12 cellular contexts compared by ENCODE assay signal in the genomic region with DNA sequence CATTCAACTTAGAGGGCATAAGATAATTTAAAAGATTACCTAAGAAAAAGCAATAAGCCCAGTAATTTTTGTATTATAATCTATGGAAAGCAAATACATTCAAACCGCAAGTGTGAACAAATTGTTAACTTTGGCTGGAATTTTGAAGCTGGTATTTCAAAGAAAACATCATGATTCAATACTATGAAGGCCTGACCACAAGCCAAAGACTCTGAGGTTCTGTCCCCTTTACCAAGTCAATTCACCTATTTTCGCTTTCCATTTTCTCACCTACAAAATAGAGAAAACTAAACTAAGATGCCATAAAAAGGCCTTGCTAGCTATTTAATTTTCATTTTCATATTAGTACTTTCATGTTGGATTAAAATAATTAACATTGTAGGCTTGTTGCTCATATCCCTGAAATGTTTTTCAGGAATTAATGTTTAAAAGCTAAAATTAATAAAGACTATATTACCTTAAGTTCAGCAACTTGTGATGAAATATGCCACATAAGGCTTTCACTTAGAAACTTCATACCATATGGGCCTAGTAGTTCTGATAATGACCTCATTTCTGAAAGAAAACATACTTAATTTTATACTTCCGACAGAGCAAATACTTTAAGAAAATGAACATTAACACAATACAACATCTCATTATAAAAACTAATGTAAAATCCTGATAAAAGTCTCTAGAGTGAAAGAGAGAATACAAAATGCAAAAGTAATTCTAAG.
A peak's percentile ranks its signal among the peaks of the same experiment; 100 is the strongest.
DNase-seq lines count a peak whose midpoint lies in the region; ATAC-seq lines count a peak whose summit lies in the region.
"Had no signal": no experiment of that assay in that cellular context is flagged by ENCODE, and none has a peak within 500 bp of the region (broad histone marks: within the 10 kb centered on the region; RNA-seq: fewer than 3 reads in every experiment).

No MANE protein-coding gene starts in this region.

- no peak overlapping the region for H2AFZ ChIP-seq in ACC112 (ENCODE audit: low read length, unreplicated experiment)
- no peak overlapping the region for H2AFZ ChIP-seq in GM23248

- peaks cover 2% of the 10 kb centered on the region for H3K79me2 ChIP-seq in ACC112 (ENCODE audit: control insufficient read depth, insufficient read depth, low read length, unreplicated experiment)
- H3K79me2 ChIP-seq in GM23248 (ENCODE audit: insufficient read depth) = peaks cover 24% of the 10 kb centered on the region

- H3K4me3 Mint-ChIP-seq in activated naive CD8-positive, alpha-beta T cell treated with anti-CD3 and anti-CD28 coated beads, Interleukin-2, amount 50 U/mL, for 24 hours = no peak overlapping the region
- H3K4me3 Mint-ChIP-seq: T-helper 2 cell treated with Interferon-gamma antibody and Interleukin-4, amounts not matched to agents 5 μg/mL and 100 μg/mL, for 36 hours had no signal

- peak overlapping the region; percentile 60 for H3K27ac ChIP-seq in ACC112 (ENCODE audit: low read depth, low read length)
- H3K27ac ChIP-seq in GM23248 = no peak overlapping the region; the same call in 1 of the 2 replicates
- H3K27ac ChIP-seq: upper lobe of left lung had no signal

- peaks cover 4% of the 10 kb centered on the region for H3K4me1 Mint-ChIP-seq in activated naive CD8-positive, alpha-beta T cell treated with anti-CD3 and anti-CD28 coated beads, Interleukin-2, amount 50 U/mL, for 24 hours

- H3K4me1 ChIP-seq in ACC112 (ENCODE audit: control insufficient read depth, insufficient read depth, low read length, unreplicated experiment) = peaks cover 46% of the 10 kb centered on the region
- H3K4me1 ChIP-seq in GM23248 (ENCODE audit: insufficient read depth) = no peaks in the 10 kb centered on the region

- DNase-seq in activated naive CD8-positive, alpha-beta T cell treated with anti-CD3 and anti-CD28 coated beads, Interleukin-2, amount 50 U/mL, for 24 hours = no peak
- DNase-seq in RKO (ENCODE audit: low spot score) = no peak
- no peak for DNase-seq in NCI-H1048 (lab: John Stamatoyannopoulos, UW)
- no peak for DNase-seq in GM23248
- no peak for DNase-seq in GOT3 (lab: John Stamatoyannopoulos, UW)
- DNase-seq: NCI-H187, posterior cingulate gyrus, upper lobe of left lung had no signal

- ATAC-seq in GM19351 (IDR thresholded peaks at IDR 0.05; ENCODE audit: unreplicated experiment) = peak; percentile 87
- ATAC-seq in HG02885 (IDR thresholded peaks at IDR 0.05; ENCODE audit: poor library complexity, unreplicated experiment) = peak; percentile 80
- peak; percentile 73 for ATAC-seq in activated naive CD8-positive, alpha-beta T cell treated with anti-CD3 and anti-CD28 coated beads, Interleukin-2, amount 50 U/mL, for 24 hours

- peaks cover 33% of the 10 kb centered on the region; the same call in 1 of the 2 replicates for H3F3A ChIP-seq in GM23248 (ENCODE audit: insufficient read depth)

- H3K36me3 ChIP-seq in ACC112 (ENCODE audit: insufficient read depth, low read length) (peaks cover 19% of the 10 kb centered on the region), GM23248 (ENCODE audit: low read depth) (peaks cover 58% of the 10 kb centered on the region)

- H3K4me2 ChIP-seq in GM23248 (ENCODE audit: unreplicated experiment) = no peak overlapping the region

- H3K36me3 Mint-ChIP-seq in activated naive CD8-positive, alpha-beta T cell treated with anti-CD3 and anti-CD28 coated beads, Interleukin-2, amount 50 U/mL, for 24 hours (ENCODE audit: low read depth) = no peaks in the 10 kb centered on the region

- H3K9me2 ChIP-seq in GM23248 (ENCODE audit: insufficient read depth) = no peaks in the 10 kb centered on the region

- no peaks in the 10 kb centered on the region for H3K9me3 Mint-ChIP-seq in activated naive CD8-positive, alpha-beta T cell treated with anti-CD3 and anti-CD28 coated beads, Interleukin-2, amount 50 U/mL, for 24 hours
- H3K9me3 Mint-ChIP-seq: T-helper 2 cell treated with Interferon-gamma antibody and Interleukin-4, amounts not matched to agents 5 μg/mL and 100 μg/mL, for 36 hours had no signal

- no peaks in the 10 kb centered on the region for H3K27me3 Mint-ChIP-seq in activated naive CD8-positive, alpha-beta T cell treated with anti-CD3 and anti-CD28 coated beads, Interleukin-2, amount 50 U/mL, for 24 hours

- H3K9ac ChIP-seq in GM23248 = no peak overlapping the region

- no peaks in the 10 kb centered on the region for H3K9me3 ChIP-seq in GM23248 (ENCODE audit: low read depth)
- H3K9me3 ChIP-seq: upper lobe of left lung had no signal

- WGBS in GM23248 (ENCODE audit: low coverage in 1 of 2, low lambda C conversion rate in 2 of 2, missing lambda C conversion rate in 2 of 2), 2 experiments = 70 to 71% methylated on average over 3 of the region's 3 CpGs

- H3K27ac Mint-ChIP-seq in activated naive CD8-positive, alpha-beta T cell treated with anti-CD3 and anti-CD28 coated beads, Interleukin-2, amount 50 U/mL, for 24 hours = no peak overlapping the region
- H3K27ac Mint-ChIP-seq: T-helper 2 cell treated with Interferon-gamma antibody and Interleukin-4, amounts not matched to agents 5 μg/mL and 100 μg/mL, for 36 hours had no signal

- no peak overlapping the region for H3K4me3 ChIP-seq in ACC112 (ENCODE audit: low read depth, low read length)
- H3K4me3 ChIP-seq in GM23248 = no peak overlapping the region
- H3K4me3 ChIP-seq: upper lobe of left lung had no signal

- H3K27me3 ChIP-seq in ACC112 (ENCODE audit: insufficient read depth, low read length) = no peaks in the 10 kb centered on the region
- H3K27me3 ChIP-seq in GM23248 (replicated peaks; ENCODE audit: insufficient read depth) = no peaks in the 10 kb centered on the region
- H3K27me3 ChIP-seq: upper lobe of left lung had no signal

- H4K20me1 ChIP-seq in GM23248 (ENCODE audit: insufficient read depth) = no peaks in the 10 kb centered on the region

- in situ Hi-C loops in GM23248 (cut with MboI) = no loop called here
